7 cellular contexts compared by ENCODE assay signal in genomic region chr9:89602978-89603628, GRCh38. TPM values are rescaled to one million over a fixed set of nuclear protein-coding genes. Genes with fewer than 3 reads are reported as not detected.
DNase-seq lines count a peak whose midpoint lies in the region; ATAC-seq and TF ChIP-seq lines count a peak whose summit lies in the region.

No MANE protein-coding gene starts in this region.

- peak overlapping the region; percentile 47 to 61 for H3K4me3 ChIP-seq in SK-N-SH (ENCODE audit: low read depth in 2 of 2, low read length in 1 of 2)
- H3K4me3 ChIP-seq in subcutaneous abdominal adipose tissue (ENCODE audit: low read depth in 1 of 5, low read length in 5 of 5), result peak overlapping the region; percentile 50 to 76 (median 71)

- H3K4me1 ChIP-seq in SK-N-SH (ENCODE audit: control insufficient read depth in 1 of 2, insufficient read depth in 2 of 2, low read depth in 1 of 2, low read length in 1 of 2) (peaks cover 24 to 40% of the 10 kb centered on the region in 2 experiments), subcutaneous abdominal adipose tissue (ENCODE audit: control insufficient read depth in 5 of 5, insufficient read depth in 5 of 5, low read length in 5 of 5) (peaks cover 3 to 46% (median 40%) of the 10 kb centered on the region in 5 donors)

- H3K27me3 ChIP-seq in SK-N-SH (ENCODE audit: insufficient read depth) (peaks cover 21% of the 10 kb centered on the region; the same call in 1 of the 2 replicates), subcutaneous abdominal adipose tissue (ENCODE audit: control insufficient read depth in 5 of 5, insufficient read depth in 4 of 5, low read length in 5 of 5) (no peaks in the 10 kb centered on the region)

- peak overlapping the region; percentile 91 for H3K4me2 ChIP-seq in SK-N-SH

- peaks cover 43% of the 10 kb centered on the region for H3K9me3 Mint-ChIP-seq in glutamatergic neuron (ENCODE audit: unreplicated experiment)

- peaks cover 27% of the 10 kb centered on the region for H3F3A ChIP-seq in SK-N-SH (replicated peaks; ENCODE audit: insufficient read depth)

- H3K36me3 ChIP-seq in SK-N-SH (replicated peaks in 1 of 2; ENCODE audit: control insufficient read depth in 1 of 2, insufficient read depth in 2 of 2, low read length in 1 of 2), result no peaks in the 10 kb centered on the region
- no peaks in the 10 kb centered on the region for H3K36me3 ChIP-seq in subcutaneous abdominal adipose tissue (ENCODE audit: control insufficient read depth in 5 of 5, insufficient read depth in 5 of 5, low read length in 5 of 5)

- no peaks in the 10 kb centered on the region for H3K9me2 ChIP-seq in SK-N-SH

- H3K27ac ChIP-seq in SK-N-SH (ENCODE audit: low read depth in 2 of 2, low read length in 1 of 2) (peak overlapping the region in 1 of 2 experiments; percentile 93; a peak in 2 of 4 replicates), subcutaneous abdominal adipose tissue (ENCODE audit: low read depth, low read length) (no peak overlapping the region)

- H3K9ac ChIP-seq in SK-N-SH (no peak overlapping the region), subcutaneous abdominal adipose tissue (ENCODE audit: low read length in 5 of 5) (peak overlapping the region in 1 of 5 donors; percentile 26)

- TF ChIP-seq EP300 in SK-N-SH (IDR thresholded peaks at IDR 0.05; ENCODE audit: borderline replicate concordance in 1 of 2, low read depth in 1 of 2, low read length in 1 of 2), result no peak

- peaks cover 28% of the 10 kb centered on the region for H3K27me3 Mint-ChIP-seq in glutamatergic neuron (ENCODE audit: unreplicated experiment)

- DNase-seq in NCI-H1048 (lab: John Stamatoyannopoulos, UW), result peak; percentile 76
- DNase-seq in SK-N-SH, result peak; percentile 70
- DNase-seq in activated naive CD4-positive, alpha-beta T cell treated with anti-CD3 and anti-CD28 coated beads, Interleukin-2, amount 50 U/mL, for 16 hours, result peak; percentile 92
- peak; percentile 93 for DNase-seq in glutamatergic neuron
- DNase-seq in nucleus accumbens (lab: John Stamatoyannopoulos, UW), result peak; percentile 20 to 95 (median 77)

- peaks cover 45% of the 10 kb centered on the region for H3K4me1 Mint-ChIP-seq in glutamatergic neuron (ENCODE audit: low read depth, unreplicated experiment)

- H2AFZ ChIP-seq in SK-N-SH (ENCODE audit: low read depth), result no peak overlapping the region; the same call in 1 of the 2 replicates

- TF ChIP-seq RAD21 in SK-N-SH (IDR thresholded peaks at IDR 0.05; ENCODE audit: low read length), result peak; percentile 98

- no peaks in the 10 kb centered on the region for H3K36me3 Mint-ChIP-seq in glutamatergic neuron (ENCODE audit: unreplicated experiment)

- CTCF ChIA-PET in SK-N-SH (lab: Yijun Ruan, JAX), result interaction anchor here (0.6 to 17.1 kb wide), 144 partner anchors 8 to 1269 kb away, joined by 3 to 604 read pairs (median 4); partner anchors contain the start of gene SECISBP2

- no peaks in the 10 kb centered on the region for H3K79me2 ChIP-seq in SK-N-SH (ENCODE audit: insufficient read depth)

- ATAC-seq in GM18868 (IDR thresholded peaks at IDR 0.05; ENCODE audit: unreplicated experiment), result peak; percentile 38

- H4K20me1 ChIP-seq in SK-N-SH (ENCODE audit: insufficient read depth), result no peaks in the 10 kb centered on the region

- TF ChIP-seq CTCF in SK-N-SH (IDR thresholded peaks at IDR 0.05) (peak; percentile 92), glutamatergic neuron (IDR thresholded peaks at IDR 0.05; ENCODE audit: partially characterized antibody, unreplicated experiment) (peak; percentile 60)

- H3K4me3 Mint-ChIP-seq in glutamatergic neuron (ENCODE audit: unreplicated experiment), result peak overlapping the region; percentile 88

- H3K9me3 ChIP-seq in SK-N-SH, result no peaks in the 10 kb centered on the region
- no peaks in the 10 kb centered on the region for H3K9me3 ChIP-seq in subcutaneous abdominal adipose tissue (ENCODE audit: control insufficient read depth in 5 of 5, low read length in 5 of 5)

- peak overlapping the region; percentile 67 for H3K27ac Mint-ChIP-seq in glutamatergic neuron (ENCODE audit: unreplicated experiment)

- WGBS in SK-N-SH (ENCODE audit: low lambda C conversion rate), result 2% methylated on average over 22 of the region's 24 CpGs

- POLR2A ChIA-PET in SK-N-SH (lab: Yijun Ruan, JAX), result interaction anchor here (0.6 to 8.4 kb wide), 11 partner anchors 59 to 499 kb away, joined by 3 to 134 read pairs (median 6); no protein-coding TSS in a partner anchor

TF ChIP-seq in SK-N-SH, 30 proteins besides CTCF, POLR2A, EP300 and RAD21:
- TF ChIP-seq RFX5 (IDR thresholded peaks at IDR 0.05; ENCODE audit: low read length) (0 out of 2 replicates have a peak, but pooled peaks have one; percentile 13), SMC3 (IDR thresholded peaks at IDR 0.05; ENCODE audit: low read depth, low read length) (peak; percentile 89), POLR2AphosphoS5 (IDR thresholded peaks at IDR 0.05; ENCODE audit: low read depth, low read length) (no peak)

RNA-seq across cellular contexts. Expression of gene GADD45G, which starts 1.7 kb away (rescaled TPM):
- polyA plus RNA-seq in SK-N-SH (2012; rRNA removed), result 1.3 and 1.8 TPM in 2 replicates
- polyA plus RNA-seq in SK-N-SH (2012; cell fraction: cytosol; rRNA removed), result 0.98 and 1.4 TPM in 2 replicates
- polyA plus RNA-seq in SK-N-SH (2012; cell fraction: nucleus; rRNA removed), result 3.2 and 7.4 TPM in 2 replicates
- total RNA-seq in glutamatergic neuron (ENCODE audit: unreplicated experiment), result 124 TPM
